Comparison of ENCODE assay signal across 1 cellular context in genomic region chr2:25877431-25878360, GRCh38.
TF ChIP-seq lines count a peak whose summit lies in the region.

No MANE protein-coding gene starts in this region.

TF ChIP-seq in H1, 55 proteins besides CTCF, POLR2A, EP300 and RAD21 (continued from another document):
- TF ChIP-seq SAP30 (IDR thresholded peaks at IDR 0.05; ENCODE audit: insufficient read depth, insufficient replicate concordance, low read length) (no peak), MAFK (IDR thresholded peaks at IDR 0.05; ENCODE audit: low read depth, low read length) (no peak), SIX5 (IDR thresholded peaks at IDR 0.05; ENCODE audit: low read depth, low read length) (peak; percentile 42; the same call in 1 of the 2 replicates), SRF (IDR thresholded peaks at IDR 0.05; ENCODE audit: low read depth, low read length) (no peak), KDM4A (IDR thresholded peaks at IDR 0.05; ENCODE audit: low read depth, low read length, severe bottlenecking) (peak; percentile 77), JUND (IDR thresholded peaks at IDR 0.05; ENCODE audit: low read length) (no peak), KDM5A (IDR thresholded peaks at IDR 0.05; ENCODE audit: low read length) (peak; percentile 83), TBP (IDR thresholded peaks at IDR 0.05; ENCODE audit: low read depth, low read length) (no peak; the same call in 1 of the 2 replicates), CHD2 (IDR thresholded peaks at IDR 0.05; ENCODE audit: low read length) (no peak), TAF1 (IDR thresholded peaks at IDR 0.05; ENCODE audit: low read depth, low read length) (peak; percentile 53), TCF12 (IDR thresholded peaks at IDR 0.05; ENCODE audit: low read depth, low read length) (no peak), ASH2L (IDR thresholded peaks at IDR 0.05; ENCODE audit: low read length) (peak; percentile 59), HDAC6 (IDR thresholded peaks at IDR 0.05; ENCODE audit: low read depth, low read length) (no peak), POLR2AphosphoS5 (IDR thresholded peaks at IDR 0.05; ENCODE audit: low read depth, low read length) (no peak; the same call in 1 of the 2 replicates), BRCA1 (IDR thresholded peaks at IDR 0.05; ENCODE audit: low read depth, low read length) (no peak), ZNF274 (IDR thresholded peaks at IDR 0.05; ENCODE audit: borderline replicate concordance, extremely low read depth, low read length) (no peak), SIRT6 (IDR thresholded peaks at IDR 0.05; ENCODE audit: low read length) (no peak), ATF2 (IDR thresholded peaks at IDR 0.05; ENCODE audit: low read length) (no peak), HDAC2 (IDR thresholded peaks at IDR 0.05; ENCODE audit: borderline replicate concordance in 1 of 2, low read depth in 2 of 2, low read length in 2 of 2) (no peak; a peak in 2 of 4 replicates)
